2 cellular contexts compared by ENCODE assay signal in genomic region chr3:72446406-72447058, GRCh38.
TF ChIP-seq lines count a peak whose summit lies in the region.

RYBP (minus strand) TSS chr3:72446621.

TF ChIP-seq in SK-N-SH treated with all-trans-retinoic acid at 6 μM for 48 hours, 23 proteins besides CTCF, POLR2A, EP300 and RAD21 (continued from another document):
- no peak for TF ChIP-seq POU6F1 (CRISPR knock-in tag; IDR thresholded peaks at IDR 0.05; ENCODE audit: borderline replicate concordance, low read depth)
- no peak for TF ChIP-seq ZNF565 (CRISPR knock-in tag; conservative IDR thresholded peaks at IDR 0.05; ENCODE audit: low read depth)
- no peak for TF ChIP-seq CSRNP3 (CRISPR knock-in tag; IDR thresholded peaks at IDR 0.05)
- TF ChIP-seq TOX (CRISPR knock-in tag; IDR thresholded peaks at IDR 0.05; ENCODE audit: borderline replicate concordance), result no peak
- TF ChIP-seq ZNF70 (CRISPR knock-in tag; IDR thresholded peaks at IDR 0.05), result no peak
- TF ChIP-seq CSDC2 (CRISPR knock-in tag; IDR thresholded peaks at IDR 0.05), result no peak
- TF ChIP-seq TCF4 (CRISPR knock-in tag; IDR thresholded peaks at IDR 0.05; ENCODE audit: borderline replicate concordance), result no peak
- TF ChIP-seq ARNTL (CRISPR knock-in tag; IDR thresholded peaks at IDR 0.05; ENCODE audit: borderline replicate concordance, low read depth), result no peak
- TF ChIP-seq CREB5 (CRISPR knock-in tag; IDR thresholded peaks at IDR 0.05; ENCODE audit: low read depth), result no peak

TF ChIP-seq in HepG2, 621 proteins besides CTCF, POLR2A, EP300 and RAD21 (continued from another document and continues in another):
- no peak for TF ChIP-seq ZNF501 (CRISPR knock-in tag; IDR thresholded peaks at IDR 0.05)
- peak; percentile 61; the same call in 1 of the 2 replicates for TF ChIP-seq GABPB1 (CRISPR knock-in tag; IDR thresholded peaks at IDR 0.05)
- TF ChIP-seq ZNF709 (CRISPR knock-in tag; IDR thresholded peaks at IDR 0.05), result 0 out of 2 replicates have a peak, but pooled peaks have one; percentile 15
- TF ChIP-seq MAZ (IDR thresholded peaks at IDR 0.05; ENCODE audit: borderline replicate concordance, low read depth, low read length), result peak; percentile 66; the same call in 1 of the 2 replicates
- no peak for TF ChIP-seq MAZ (CRISPR knock-in tag; IDR thresholded peaks at IDR 0.05; ENCODE audit: low read depth)
- no peak for TF ChIP-seq BCL3 (CRISPR knock-in tag; IDR thresholded peaks at IDR 0.05)
- no peak for TF ChIP-seq SNAI1 (CRISPR knock-in tag; IDR thresholded peaks at IDR 0.05; ENCODE audit: borderline replicate concordance)
- no peak for TF ChIP-seq ZNF281 (CRISPR knock-in tag; IDR thresholded peaks at IDR 0.05; ENCODE audit: borderline replicate concordance)
- TF ChIP-seq ZNF574 (CRISPR knock-in tag; IDR thresholded peaks at IDR 0.05), result peak; percentile 14; the same call in 1 of the 2 replicates
- TF ChIP-seq ARHGAP35 (CRISPR knock-in tag; IDR thresholded peaks at IDR 0.05; ENCODE audit: borderline replicate concordance), result no peak
- peak; percentile 34; the same call in 1 of the 2 replicates for TF ChIP-seq ARID4A (CRISPR knock-in tag; IDR thresholded peaks at IDR 0.05; ENCODE audit: borderline replicate concordance)
- no peak for TF ChIP-seq RNF2 (conservative IDR thresholded peaks at IDR 0.05; ENCODE audit: low read depth)
- no peak for TF ChIP-seq ZNF382 (CRISPR knock-in tag; IDR thresholded peaks at IDR 0.05; ENCODE audit: borderline replicate concordance)
- no peak for TF ChIP-seq HOXA3 (CRISPR knock-in tag; IDR thresholded peaks at IDR 0.05)
- no peak for TF ChIP-seq GATAD2A (CRISPR knock-in tag; IDR thresholded peaks at IDR 0.05)
- peak; percentile 32; the same call in 1 of the 2 replicates for TF ChIP-seq ZFY (CRISPR knock-in tag; IDR thresholded peaks at IDR 0.05)
- no peak for TF ChIP-seq SP140L (CRISPR knock-in tag; IDR thresholded peaks at IDR 0.05; ENCODE audit: borderline replicate concordance)
- no peak for TF ChIP-seq PRDM10 (CRISPR knock-in tag; IDR thresholded peaks at IDR 0.05; ENCODE audit: low read depth)
- TF ChIP-seq CHCHD3 (CRISPR knock-in tag; IDR thresholded peaks at IDR 0.05), result no peak
- TF ChIP-seq FOXK2 (IDR thresholded peaks at IDR 0.05), result no peak
- TF ChIP-seq PLRG1 (conservative IDR thresholded peaks at IDR 0.05), result no peak
- no peak for TF ChIP-seq PHB2 (IDR thresholded peaks at IDR 0.05; ENCODE audit: partially characterized antibody)
- 0 out of 2 replicates have a peak, but pooled peaks have one; percentile 50 for TF ChIP-seq ZNF142 (CRISPR knock-in tag; IDR thresholded peaks at IDR 0.05)
- TF ChIP-seq DRAP1 (CRISPR knock-in tag; IDR thresholded peaks at IDR 0.05), result no peak
- TF ChIP-seq GLI4 (CRISPR knock-in tag; IDR thresholded peaks at IDR 0.05; ENCODE audit: borderline replicate concordance), result no peak
- TF ChIP-seq MLX (CRISPR knock-in tag; IDR thresholded peaks at IDR 0.05), result no peak
- no peak for TF ChIP-seq KDM1A (CRISPR knock-in tag; IDR thresholded peaks at IDR 0.05)
- no peak for TF ChIP-seq ZNF124 (CRISPR knock-in tag; IDR thresholded peaks at IDR 0.05)
- TF ChIP-seq ZNF724P (CRISPR knock-in tag; IDR thresholded peaks at IDR 0.05; ENCODE audit: borderline replicate concordance), result no peak
- TF ChIP-seq ZNF510 (CRISPR knock-in tag; IDR thresholded peaks at IDR 0.05; ENCODE audit: low read depth), result no peak
